Comparison of ENCODE assay signal across 9 cellular contexts in genomic region chr12:101407438-101408345, GRCh38. TPM values are rescaled to one million over a fixed set of nuclear protein-coding genes. Genes with fewer than 3 reads are reported as not detected.
DNase-seq lines count a peak whose midpoint lies in the region; ATAC-seq, FAIRE-seq and TF ChIP-seq lines count a peak whose summit lies in the region.
"Had no signal": no experiment of that assay in that cellular context is flagged by ENCODE, and none has a peak within 500 bp of the region (broad histone marks: within the 10 kb centered on the region; RNA-seq: fewer than 3 reads in every experiment).

TSS of gene ARL1 (minus strand) at chr12:101407772. CDS start at chr12:101407645, 127 bp downstream.

- H3K27me3 ChIP-seq in BJ (ENCODE audit: control insufficient read depth, insufficient read depth, low read length) = no peaks in the 10 kb centered on the region

- peaks cover 10% of the 10 kb centered on the region for H3K27me3 Mint-ChIP-seq in activated CD4-positive, alpha-beta T cell treated with anti-CD3 and anti-CD28 coated beads, Interleukin-2, amount 10 ng/mL, durations not matched to agents 24 days and 14 days

- DNase-seq in BJ (ENCODE audit: low read depth) (peak; percentile 24), GM19239 (ENCODE audit: insufficient read length, low spot score) (peak; percentile 58), NCI-H524 treated with DMSO at 0.1 percent for 48 hours (lab: John Stamatoyannopoulos, UW) (peak; percentile 34), coronary artery (ENCODE audit: low spot score) (peak; percentile 90), left kidney (ENCODE audit: low read depth, low spot score) (peak; percentile 96)
- peak; percentile 93 for DNase-seq in activated CD4-positive, alpha-beta T cell treated with anti-CD3 and anti-CD28 coated beads, Interleukin-2, amount 10 ng/mL, durations not matched to agents 24 days and 14 days
- peak; percentile 82 for DNase-seq in stimulated activated CD4-positive, alpha-beta T cell treated with anti-CD3 and anti-CD28 coated beads, Interleukin-1b, Interleukin-23, amount 100 ng/mL, for 48 hours

- intact Hi-C loops in activated CD4-positive, alpha-beta T cell treated with anti-CD3 and anti-CD28 coated beads, Interleukin-2, amount 10 ng/mL, durations not matched to agents 24 days and 14 days (cut with micrococcal nuclease) = loop anchor here (2.0 to 5.0 kb wide), 2 partner anchors 125 to 289 kb away; partner anchors contain the start of genes CHPT1 and UTP20

- FAIRE-seq in GM19239 (lab: Jason Lieb, UNC) = peak; percentile 73
- FAIRE-seq: islet of Langerhans had no signal

- peak within 1 kb of the TSS; percentile 91 to 94 for H3K27ac ChIP-seq in coronary artery

- H3K4me3 ChIP-seq in BJ (ENCODE audit: low read depth, low read length) (peak within 1 kb of the TSS; percentile 80), coronary artery (peak within 1 kb of the TSS; percentile 88)

- CTCF ChIA-PET in BJ (lab: Yijun Ruan, JAX) = interaction anchor here (0.9 to 1.1 kb wide), 2 partner anchors 10 to 11 kb away, joined by 3 read pairs; no protein-coding TSS in a partner anchor

- peak within 1 kb of the TSS; percentile 100 for H3K27ac Mint-ChIP-seq in activated CD4-positive, alpha-beta T cell treated with anti-CD3 and anti-CD28 coated beads, Interleukin-2, amount 10 ng/mL, durations not matched to agents 24 days and 14 days

- peak within 1 kb of the TSS; percentile 100 for H3K4me3 Mint-ChIP-seq in activated CD4-positive, alpha-beta T cell treated with anti-CD3 and anti-CD28 coated beads, Interleukin-2, amount 10 ng/mL, durations not matched to agents 24 days and 14 days

- no peaks in the 10 kb centered on the region for H3K9me3 Mint-ChIP-seq in activated CD4-positive, alpha-beta T cell treated with anti-CD3 and anti-CD28 coated beads, Interleukin-2, amount 10 ng/mL, durations not matched to agents 24 days and 14 days

- 0 out of 2 replicates have a peak, but pooled peaks have one; percentile 1 for TF ChIP-seq CTCF in BJ (IDR thresholded peaks at IDR 0.05; ENCODE audit: insufficient read depth, low read depth, low read length)
- TF ChIP-seq CTCF in coronary artery (IDR thresholded peaks at IDR 0.05) = no peak

- H3K4me1 Mint-ChIP-seq in activated CD4-positive, alpha-beta T cell treated with anti-CD3 and anti-CD28 coated beads, Interleukin-2, amount 10 ng/mL, durations not matched to agents 24 days and 14 days = peaks cover 22% of the 10 kb centered on the region

- H3K36me3 ChIP-seq in BJ (ENCODE audit: control insufficient read depth, insufficient read depth, low read length) = no peaks in the 10 kb centered on the region

- ATAC-seq in HG03442 (IDR thresholded peaks at IDR 0.05; ENCODE audit: unreplicated experiment) = peak; percentile 84

- POLR2A ChIA-PET in BJ (lab: Charles Lee) = no interaction called here

- H3K36me3 Mint-ChIP-seq in activated CD4-positive, alpha-beta T cell treated with anti-CD3 and anti-CD28 coated beads, Interleukin-2, amount 10 ng/mL, durations not matched to agents 24 days and 14 days (ENCODE audit: low read depth) = peaks cover 6% of the 10 kb centered on the region

RNA-seq across cellular contexts. Expression of gene ARL1, which starts in this region (rescaled TPM):
- 57.0 and 141 TPM in 2 replicates for polyA plus RNA-seq in BJ (2011; rRNA removed)
- polyA minus RNA-seq in BJ (2011; rRNA and poly(A)+ RNA removed) = 35.1 and 43.6 TPM in 2 replicates
- 77.6 and 85.4 TPM in 2 replicates for total RNA-seq in activated CD4-positive, alpha-beta T cell treated with anti-CD3 and anti-CD28 coated beads, Interleukin-2, amount 10 ng/mL, durations not matched to agents 24 days and 14 days

Comparison
In these comparisons a context has a peak if more than half of its experiments do, and no peak if none do; other contexts are left out.
1. Peak in every context shown above with its lines: DNase-seq, ATAC-seq, H3K4me3 ChIP-seq and H3K27ac ChIP-seq.
2. DNase-seq: peak in every context shown above with its lines; median percentile 96 in left kidney; 93 in activated CD4-positive, alpha-beta T cell treated with anti-CD3 and anti-CD28 coated beads, Interleukin-2, amount 10 ng/mL, durations not matched to agents 24 days and 14 days; 90 in coronary artery; 82 in stimulated activated CD4-positive, alpha-beta T cell treated with anti-CD3 and anti-CD28 coated beads, Interleukin-1b, Interleukin-23, amount 100 ng/mL, for 48 hours; 58 in GM19239; 34 in NCI-H524 treated with DMSO at 0.1 percent for 48 hours; 24 in BJ.